15 cellular contexts compared by ENCODE assay signal in genomic region chr3:3110749-3111361, GRCh38. TPM values are rescaled to one million over a fixed set of nuclear protein-coding genes. Genes with fewer than 3 reads are reported as not detected.
A peak's percentile ranks its signal among the peaks of the same experiment; 100 is the strongest.
DNase-seq lines count a peak whose midpoint lies in the region; ATAC-seq, FAIRE-seq and TF ChIP-seq lines count a peak whose summit lies in the region.
"Had no signal": no experiment of that assay in that cellular context is flagged by ENCODE, and none has a peak within 500 bp of the region (broad histone marks: within the 10 kb centered on the region; RNA-seq: fewer than 3 reads in every experiment).

No MANE protein-coding gene starts in this region.

- DNase-seq in right cardiac atrium (no peak), cardiac septum (ENCODE audit: low spot score) (no peak), body of pancreas (peak in 2 of 4 donors; percentile 6 to 8), prostate gland (ENCODE audit: low spot score) (no peak), GM19239 (ENCODE audit: insufficient read length, low spot score) (no peak), adrenal gland (no peak)
- DNase-seq: naive B cell, NCI-H1694 had no signal

- H3K9me3 ChIP-seq in right cardiac atrium (ENCODE audit: control insufficient read depth, low read length) (no peaks in the 10 kb centered on the region), body of pancreas (no peaks in the 10 kb centered on the region), prostate gland (no peaks in the 10 kb centered on the region), adrenal gland (replicated peaks in 1 of 3) (no peaks in the 10 kb centered on the region)
- H3K9me3 ChIP-seq: vagina had no signal

- TF ChIP-seq CTCF in body of pancreas (IDR thresholded peaks at IDR 0.05) (no peak), prostate gland (IDR thresholded peaks at IDR 0.05) (no peak), adrenal gland (IDR thresholded peaks at IDR 0.05) (no peak)

- WGBS in right cardiac atrium = 44% methylated on average over 7 of the region's 7 CpGs
- WGBS in body of pancreas, 2 donors = 30 to 39% methylated on average over 6 to 7 of the region's 7 CpGs
- WGBS in prostate gland = 39% methylated on average over 7 of the region's 7 CpGs
- 50 to 57% (median 54%) methylated on average over 7 of the region's 7 CpGs for WGBS in adrenal gland, 4 donors

- H3K27ac ChIP-seq in right cardiac atrium (ENCODE audit: low read length) (no peak overlapping the region), body of pancreas (no peak overlapping the region), prostate gland (peak overlapping the region in 1 of 2 donors; percentile 58), adrenal gland (no peak overlapping the region)
- H3K27ac ChIP-seq: coronary artery, vagina had no signal

- no peaks in the 10 kb centered on the region for H3K36me3 Mint-ChIP-seq in IgD-negative memory B cell
- H3K36me3 Mint-ChIP-seq: naive B cell had no signal

- no peaks in the 10 kb centered on the region for H3K9me3 Mint-ChIP-seq in IgD-negative memory B cell
- H3K9me3 Mint-ChIP-seq: naive B cell had no signal

- H3K27me3 ChIP-seq in right cardiac atrium (ENCODE audit: control insufficient read depth, insufficient read depth) (no peaks in the 10 kb centered on the region), body of pancreas (no peaks in the 10 kb centered on the region), prostate gland (replicated peaks; ENCODE audit: insufficient read depth) (no peaks in the 10 kb centered on the region), adrenal gland (no peaks in the 10 kb centered on the region)
- H3K27me3 ChIP-seq: vagina had no signal

- H3K4me1 ChIP-seq in right cardiac atrium (ENCODE audit: control insufficient read depth, insufficient read depth, low read length) = no peaks in the 10 kb centered on the region
- no peaks in the 10 kb centered on the region for H3K4me1 ChIP-seq in body of pancreas
- no peaks in the 10 kb centered on the region for H3K4me1 ChIP-seq in prostate gland (replicated peaks)
- no peaks in the 10 kb centered on the region for H3K4me1 ChIP-seq in adrenal gland (replicated peaks in 1 of 2)
- H3K4me1 ChIP-seq: vagina had no signal

- intact Hi-C loops in right cardiac atrium (cut with DNase I) = no loop called here
- intact Hi-C loops in cardiac septum (cut with DNase I) = no loop called here
- intact Hi-C loops in body of pancreas (cut with DNase I) = no loop called here
- intact Hi-C loops in prostate gland (cut with DNase I) = no loop called here
- intact Hi-C loops in adrenal gland (cut with DNase I) = no loop called here

- ATAC-seq in right cardiac atrium (peak in 1 of 2 donors; percentile 28), body of pancreas (peak; percentile 52), GM18517 (IDR thresholded peaks at IDR 0.05; ENCODE audit: unreplicated experiment) (no peak)

- H3K4me1 Mint-ChIP-seq in IgD-negative memory B cell = peaks cover 25 to 34% (median 30%) of the 10 kb centered on the region in 3 donors

- no peaks in the 10 kb centered on the region for H3K36me3 ChIP-seq in body of pancreas (replicated peaks in 1 of 2; ENCODE audit: insufficient read depth in 1 of 2, low read depth in 2 of 2)
- H3K36me3 ChIP-seq in prostate gland = no peaks in the 10 kb centered on the region
- H3K36me3 ChIP-seq in adrenal gland (replicated peaks in 1 of 2) = no peaks in the 10 kb centered on the region
- H3K36me3 ChIP-seq: vagina had no signal

- H3K4me3 ChIP-seq in right cardiac atrium (ENCODE audit: low read length) (peak overlapping the region; percentile 58), body of pancreas (no peak overlapping the region), prostate gland (no peak overlapping the region), adrenal gland (no peak overlapping the region)
- H3K4me3 ChIP-seq: vagina had no signal

- no peaks in the 10 kb centered on the region for H3K27me3 Mint-ChIP-seq in IgD-negative memory B cell

- FAIRE-seq in GM19239 (lab: Jason Lieb, UNC) = no peak
- FAIRE-seq: HTR-8/SVneo, islet of Langerhans had no signal

- TF ChIP-seq POLR2A in body of pancreas (IDR thresholded peaks at IDR 0.05) = no peak
- no peak for TF ChIP-seq POLR2A in prostate gland (IDR thresholded peaks at IDR 0.05)
- TF ChIP-seq POLR2A in adrenal gland (IDR thresholded peaks at IDR 0.05) = no peak

- peak overlapping the region; percentile 91 to 99 (median 93) for H3K27ac Mint-ChIP-seq in IgD-negative memory B cell

- peak overlapping the region; percentile 82 to 93 (median 86) for H3K4me3 Mint-ChIP-seq in IgD-negative memory B cell

RNA-seq across cellular contexts. Expression of gene IL5RA, which starts 0.7 kb away (rescaled TPM):
- total RNA-seq in right cardiac atrium = 1 to 10 TPM; 2.2 to 3.9 (median 3.0) TPM
- polyA plus RNA-seq in right cardiac atrium = 1.4 TPM
- total RNA-seq in cardiac septum = 0.40 TPM
- 2.8 TPM for polyA plus RNA-seq in IgD-negative memory B cell
- not detected for total RNA-seq in body of pancreas
- 1 to 10 TPM; 1.5 to 7.6 TPM for total RNA-seq in prostate gland
- total RNA-seq in adrenal gland = under 1 TPM in 2 of 8 donors, not detected in 6; 0.13 to 0.18 TPM
- under 1 TPM; under 0.01 to 0.13 (median 0.03) TPM for polyA plus RNA-seq in adrenal gland
- total RNA-seq: T-helper 2 cell treated with Interferon-gamma antibody and Interleukin-4, amounts not matched to agents 100 ng/mL and 5 ng/mL, for 36 hours; vagina had no signal

RNA-seq across cellular contexts. Expression of gene TRNT1, which starts 15.9 kb away (rescaled TPM):
- total RNA-seq in right cardiac atrium = 10 to 100 TPM; 11.1 to 19.3 (median 16.5) TPM
- polyA plus RNA-seq in right cardiac atrium = 10.4 TPM
- total RNA-seq in cardiac septum = 13.2 TPM
- polyA plus RNA-seq in IgD-negative memory B cell = 21.0 TPM
- total RNA-seq in body of pancreas = 10 to 100 TPM; 14.0 to 26.0 TPM
- total RNA-seq in prostate gland = 10 to 100 TPM; 18.1 to 21.6 TPM
- total RNA-seq in adrenal gland = 10 to 100 TPM in 6 of 8 donors, 1 to 10 TPM in 2; 8.4 to 21.4 (median 16.6) TPM
- 10 to 100 TPM in 1 of 3 donors, 1 to 10 TPM in 2; 8.9 to 32.9 (median 9.4) TPM for polyA plus RNA-seq in adrenal gland
